ENCODE assay signal across 1 cellular context in genomic region chr11:93490996-93491618, GRCh38.
A peak's percentile ranks its signal among the peaks of the same experiment; 100 is the strongest.
TF ChIP-seq lines count a peak whose summit lies in the region.

No MANE protein-coding gene starts in this region.

TF ChIP-seq in HepG2, 621 proteins besides CTCF, POLR2A, EP300 and RAD21 (continued from another document):
- no peak for TF ChIP-seq FOXA1 (IDR thresholded peaks at IDR 0.05)
- peak; percentile 26; the same call in 1 of the 2 replicates for TF ChIP-seq FOXA1 (CRISPR knock-in tag; IDR thresholded peaks at IDR 0.05)
- TF ChIP-seq, protein P1, sequence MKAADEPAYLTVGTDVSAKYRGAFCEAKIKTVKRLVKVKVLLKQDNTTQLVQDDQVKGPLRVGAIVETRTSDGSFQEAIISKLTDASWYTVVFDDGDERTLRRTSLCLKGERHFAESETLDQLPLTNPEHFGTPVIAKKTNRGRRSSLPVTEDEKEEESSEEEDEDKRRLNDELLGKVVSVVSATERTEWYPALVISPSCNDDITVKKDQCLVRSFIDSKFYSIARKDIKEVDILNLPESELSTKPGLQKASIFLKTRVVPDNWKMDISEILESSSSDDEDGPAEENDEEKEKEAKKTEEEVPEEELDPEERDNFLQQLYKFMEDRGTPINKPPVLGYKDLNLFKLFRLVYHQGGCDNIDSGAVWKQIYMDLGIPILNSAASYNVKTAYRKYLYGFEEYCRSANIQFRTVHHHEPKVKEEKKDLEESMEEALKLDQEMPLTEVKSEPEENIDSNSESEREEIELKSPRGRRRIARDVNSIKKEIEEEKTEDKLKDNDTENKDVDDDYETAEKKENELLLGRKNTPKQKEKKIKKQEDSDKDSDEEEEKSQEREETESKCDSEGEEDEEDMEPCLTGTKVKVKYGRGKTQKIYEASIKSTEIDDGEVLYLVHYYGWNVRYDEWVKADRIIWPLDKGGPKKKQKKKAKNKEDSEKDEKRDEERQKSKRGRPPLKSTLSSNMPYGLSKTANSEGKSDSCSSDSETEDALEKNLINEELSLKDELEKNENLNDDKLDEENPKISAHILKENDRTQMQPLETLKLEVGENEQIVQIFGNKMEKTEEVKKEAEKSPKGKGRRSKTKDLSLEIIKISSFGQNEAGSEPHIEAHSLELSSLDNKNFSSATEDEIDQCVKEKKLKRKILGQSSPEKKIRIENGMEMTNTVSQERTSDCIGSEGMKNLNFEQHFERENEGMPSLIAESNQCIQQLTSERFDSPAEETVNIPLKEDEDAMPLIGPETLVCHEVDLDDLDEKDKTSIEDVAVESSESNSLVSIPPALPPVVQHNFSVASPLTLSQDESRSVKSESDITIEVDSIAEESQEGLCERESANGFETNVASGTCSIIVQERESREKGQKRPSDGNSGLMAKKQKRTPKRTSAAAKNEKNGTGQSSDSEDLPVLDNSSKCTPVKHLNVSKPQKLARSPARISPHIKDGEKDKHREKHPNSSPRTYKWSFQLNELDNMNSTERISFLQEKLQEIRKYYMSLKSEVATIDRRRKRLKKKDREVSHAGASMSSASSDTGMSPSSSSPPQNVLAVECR (CRISPR knock-in tag; IDR thresholded peaks at IDR 0.05; ENCODE audit: borderline replicate concordance) = no peak
- TF ChIP-seq FOXA3 (CRISPR knock-in tag; IDR thresholded peaks at IDR 0.05) = peak; percentile 45; the same call in 1 of the 2 replicates
- TF ChIP-seq TRIM22 (IDR thresholded peaks at IDR 0.05) = no peak
- peak; percentile 45; the same call in 1 of the 2 replicates for TF ChIP-seq HMG20A (CRISPR knock-in tag; IDR thresholded peaks at IDR 0.05; ENCODE audit: borderline replicate concordance)
- 0 out of 2 replicates have a peak, but pooled peaks have one; percentile 35 for TF ChIP-seq TOPORS (CRISPR knock-in tag; IDR thresholded peaks at IDR 0.05)
- TF ChIP-seq GATAD2A (CRISPR knock-in tag; IDR thresholded peaks at IDR 0.05) = peak; percentile 57
- TF ChIP-seq KDM3A (CRISPR knock-in tag; IDR thresholded peaks at IDR 0.05; ENCODE audit: low read depth) = no peak
- 0 out of 2 replicates have a peak, but pooled peaks have one; percentile 30 for TF ChIP-seq ARID2 (CRISPR knock-in tag; IDR thresholded peaks at IDR 0.05; ENCODE audit: borderline replicate concordance)
TF ChIP-seq in HepG2: peak in this region for 9.
